In genomic region chr1:223706077-223706988, GRCh38 we compare ENCODE assay signal across 7 cellular contexts. TPM values are rescaled to one million over a fixed set of nuclear protein-coding genes. Genes with fewer than 3 reads are reported as not detected.
DNase-seq lines count a peak whose midpoint lies in the region; ATAC-seq and TF ChIP-seq lines count a peak whose summit lies in the region.

No MANE protein-coding gene starts in this region.

- peak overlapping the region in 1 of 7 donors; percentile 55 for H3K27ac Mint-ChIP-seq in CD4-positive, alpha-beta memory T cell

- peak overlapping the region; percentile 71 to 84 for H3K27ac ChIP-seq in thoracic aorta
- no peak overlapping the region for H3K27ac ChIP-seq in CD4-positive, alpha-beta memory T cell (ENCODE audit: low read depth, low read length)

- H3K9me3 ChIP-seq in thoracic aorta: no peaks in the 10 kb centered on the region
- no peaks in the 10 kb centered on the region for H3K9me3 ChIP-seq in CD4-positive, alpha-beta memory T cell (ENCODE audit: control insufficient read depth in 1 of 2, low read length in 2 of 2)

- H3K27me3 ChIP-seq in thoracic aorta (replicated peaks; ENCODE audit: insufficient read depth): no peaks in the 10 kb centered on the region
- no peaks in the 10 kb centered on the region for H3K27me3 ChIP-seq in CD4-positive, alpha-beta memory T cell (ENCODE audit: insufficient read depth, low read length)

- H3K4me3 ChIP-seq in LNCaP clone FGC (ENCODE audit: low read depth, low read length) (no peak overlapping the region), foreskin fibroblast (ENCODE audit: low read depth in 1 of 2, low read length in 2 of 2) (peak overlapping the region in 1 of 2 donors; percentile 9), thoracic aorta (no peak overlapping the region)
- no peak overlapping the region for H3K4me3 ChIP-seq in CD4-positive, alpha-beta memory T cell (ENCODE audit: low read length in 2 of 2)

- no peaks in the 10 kb centered on the region for H3K27me3 Mint-ChIP-seq in CD4-positive, alpha-beta memory T cell

- H3K4me1 Mint-ChIP-seq in CD4-positive, alpha-beta memory T cell: peaks cover 9 to 24% (median 17%) of the 10 kb centered on the region in 4 donors

- no peak overlapping the region for H3K4me3 Mint-ChIP-seq in CD4-positive, alpha-beta memory T cell

- POLR2A ChIA-PET in CD4-positive, alpha-beta memory T cell (lab: Charles Lee; ENCODE audit: partially characterized antibody): interaction anchor here (0.7 to 1.7 kb wide), 3 partner anchors 10 to 69 kb away, joined by 4 to 5 read pairs (median 4); no protein-coding TSS in a partner anchor

- intact Hi-C loops in CD4-positive, alpha-beta memory T cell (cut with micrococcal nuclease): no loop called here

- H3K36me3 Mint-ChIP-seq in CD4-positive, alpha-beta memory T cell: no peaks in the 10 kb centered on the region

- H3K36me3 ChIP-seq in thoracic aorta: no peaks in the 10 kb centered on the region
- H3K36me3 ChIP-seq in CD4-positive, alpha-beta memory T cell (ENCODE audit: insufficient read depth, low read length): no peaks in the 10 kb centered on the region

- DNase-seq in LNCaP clone FGC (ENCODE audit: low read depth) (peak; percentile 61), SHP77 treated with DMSO at 0.1 percent for 48 hours (lab: John Stamatoyannopoulos, UW) (peak; percentile 74), foreskin fibroblast (peak; percentile 89 to 96), thoracic aorta (ENCODE audit: low spot score) (no peak), occipital lobe (lab: John Stamatoyannopoulos, UW) (no peak), GM20000 (ENCODE audit: low spot score) (no peak)
- DNase-seq in CD4-positive, alpha-beta memory T cell: no peak

- TF ChIP-seq CTCF in LNCaP clone FGC (IDR thresholded peaks at IDR 0.05; ENCODE audit: control insufficient read depth, extremely low read depth, insufficient read depth) (no peak), foreskin fibroblast (IDR thresholded peaks at IDR 0.05; ENCODE audit: low read depth, low read length) (no peak), thoracic aorta (IDR thresholded peaks at IDR 0.05) (no peak), GM20000 (IDR thresholded peaks at IDR 0.05; ENCODE audit: extremely low read depth, missing control alignments) (no peak)

- no peak for ATAC-seq in thoracic aorta (ENCODE audit: insufficient number of reproducible peaks, low FRiP score, low read depth)

- CTCF ChIA-PET in CD4-positive, alpha-beta memory T cell (lab: Charles Lee; ENCODE audit: partially characterized antibody): interaction anchor here (0.7 to 4.6 kb wide), 2 partner anchors 43 to 1059 kb away, joined by 3 to 28 read pairs; no protein-coding TSS in a partner anchor

- no peaks in the 10 kb centered on the region for H3K9me3 Mint-ChIP-seq in CD4-positive, alpha-beta memory T cell

- peaks cover 27 to 75% of the 10 kb centered on the region in 2 donors for H3K4me1 ChIP-seq in thoracic aorta (ENCODE audit: control insufficient read depth in 1 of 2, low read depth in 2 of 2)
- H3K4me1 ChIP-seq in CD4-positive, alpha-beta memory T cell (ENCODE audit: insufficient read depth, low read length): peaks cover 9% of the 10 kb centered on the region

RNA-seq across cellular contexts. Expression of gene CAPN2, which starts 6.0 kb away (rescaled TPM):
- total RNA-seq in thoracic aorta (100 to 1,000 TPM; 235 to 258 TPM), occipital lobe (41.5 TPM)
- total RNA-seq in CD4-positive, alpha-beta memory T cell: 100 to 1,000 TPM; 178 to 180 TPM
- polyA plus RNA-seq in CD4-positive, alpha-beta memory T cell: 100 to 1,000 TPM; 146 to 231 TPM

RNA-seq across cellular contexts. Expression of gene CAPN8, which starts 40.8 kb away (rescaled TPM):
- total RNA-seq in thoracic aorta (10 to 100 TPM in 1 of 2 donors, not detected in 1; 17.5 TPM), occipital lobe (not detected)
- under 1 TPM; 0.32 to 0.55 TPM for total RNA-seq in CD4-positive, alpha-beta memory T cell
- under 1 TPM in 1 of 2 donors, not detected in 1; 0.33 TPM for polyA plus RNA-seq in CD4-positive, alpha-beta memory T cell

Comparison
In these comparisons a context has a peak if more than half of its experiments do, and no peak if none do; other contexts are left out.
1. DNase-seq: peak in LNCaP clone FGC (single experiment), SHP77 treated with DMSO at 0.1 percent for 48 hours (single experiment) and foreskin fibroblast (2 of 2); none in thoracic aorta (single experiment), occipital lobe (single experiment), CD4-positive, alpha-beta memory T cell (0 of 5) and GM20000 (single experiment).